In genomic region chr10:121243003-121243898, GRCh38 we compare ENCODE assay signal across 1 cellular context.
TF ChIP-seq lines count a peak whose summit lies in the region.

No MANE protein-coding gene starts in this region.

TF ChIP-seq in GM23338, 12 proteins besides CTCF, POLR2A, EP300 and RAD21 (continued from another document):
- TF ChIP-seq ZNF462 (CRISPR knock-in tag; IDR thresholded peaks at IDR 0.05) (no peak), ZNF114 (CRISPR knock-in tag; IDR thresholded peaks at IDR 0.05) (no peak), CREB1 (CRISPR knock-in tag; IDR thresholded peaks at IDR 0.05; ENCODE audit: low read depth) (no peak), ETS1 (IDR thresholded peaks at IDR 0.05) (no peak), REST (IDR thresholded peaks at IDR 0.05; ENCODE audit: unreplicated experiment) (no peak), POLR2AphosphoS5 (IDR thresholded peaks at IDR 0.05; ENCODE audit: low read depth) (no peak), STAT1 (IDR thresholded peaks at IDR 0.05; ENCODE audit: unreplicated experiment) (no peak), EZH2 (IDR thresholded peaks at IDR 0.05; ENCODE audit: low read depth, unreplicated experiment) (no peak), ZNF331 (CRISPR knock-in tag; IDR thresholded peaks at IDR 0.05; ENCODE audit: low read depth) (no peak)
